ENCODE assay signal across 15 cellular contexts in the genomic region with DNA sequence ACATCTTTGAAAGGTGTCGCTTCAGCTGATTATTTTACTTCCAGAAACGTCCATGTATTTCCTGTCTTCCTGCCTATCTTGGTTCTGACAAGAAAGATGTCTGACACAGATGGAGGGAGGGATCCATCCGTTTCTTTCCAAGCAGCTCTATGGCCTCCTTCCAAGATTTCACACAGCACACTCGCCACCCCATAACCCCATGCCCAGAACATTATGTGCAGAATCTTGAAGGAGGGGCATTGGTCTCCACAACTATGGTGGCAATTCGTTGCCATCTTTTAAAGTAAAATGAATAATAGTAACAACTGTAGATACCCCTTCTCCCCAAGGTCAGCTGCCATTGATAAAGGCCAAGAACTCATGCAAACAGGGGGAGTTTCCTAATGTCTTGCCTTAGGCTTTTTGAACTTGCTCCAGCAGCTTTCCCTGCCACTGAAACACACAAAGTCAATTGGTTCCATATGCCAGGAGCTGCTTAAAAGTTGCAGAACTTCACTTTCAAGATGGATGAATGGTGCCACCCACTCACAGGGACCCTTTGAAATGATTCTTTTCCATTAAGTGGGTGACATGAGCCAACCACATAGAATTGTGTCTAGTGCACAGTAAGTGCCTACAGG.
"Had no signal": no experiment of that assay in that cellular context is flagged by ENCODE, and none has a peak within 500 bp of the region (broad histone marks: within the 10 kb centered on the region; RNA-seq: fewer than 3 reads in every experiment).

No MANE protein-coding gene starts in this region.

- H3K4me3 ChIP-seq: breast epithelium, lower lobe of right lung, spleen, upper lobe of right lung had no signal

- H3K36me3 ChIP-seq: breast epithelium, lower lobe of right lung, spleen, upper lobe of right lung had no signal

- H3K9me3 ChIP-seq: breast epithelium, lower lobe of right lung, upper lobe of right lung had no signal

- ATAC-seq: esophagus mucosa; lower lobe of right lung; sciatic nerve; stimulated activated naive CD8-positive, alpha-beta T cell treated with anti-CD3 and anti-CD28 coated beads, Interleukin-15, amount 100 ng/mL, for 72 hours; upper lobe of right lung had no signal

- DNase-seq: activated CD4-positive, alpha-beta T cell treated with anti-CD3 and anti-CD28 coated beads, Interleukin-2, amount 50 U/mL, for 1 hour; activated CD4-positive, CD25-positive, alpha-beta regulatory T cell; activated CD8-positive, alpha-beta memory T cell treated with anti-CD3 and anti-CD28 coated beads for 24 hours; activated gamma-delta T cell treated with Interleukin-2 at 50 U/mL for 16 hours; activated naive CD8-positive, alpha-beta T cell treated with anti-CD3 and anti-CD28 coated beads for 36 hours; anterior cingulate cortex; head of caudate nucleus; immature natural killer cell; lower lobe of right lung; spleen; stimulated activated naive CD8-positive, alpha-beta T cell treated with anti-CD3 and anti-CD28 coated beads, Interleukin-15, amount 100 ng/mL, for 72 hours; upper lobe of right lung had no signal

- H3K27me3 ChIP-seq: breast epithelium, upper lobe of right lung had no signal

- H3K4me1 ChIP-seq: breast epithelium, lower lobe of right lung, upper lobe of right lung had no signal
